In the genomic region with DNA sequence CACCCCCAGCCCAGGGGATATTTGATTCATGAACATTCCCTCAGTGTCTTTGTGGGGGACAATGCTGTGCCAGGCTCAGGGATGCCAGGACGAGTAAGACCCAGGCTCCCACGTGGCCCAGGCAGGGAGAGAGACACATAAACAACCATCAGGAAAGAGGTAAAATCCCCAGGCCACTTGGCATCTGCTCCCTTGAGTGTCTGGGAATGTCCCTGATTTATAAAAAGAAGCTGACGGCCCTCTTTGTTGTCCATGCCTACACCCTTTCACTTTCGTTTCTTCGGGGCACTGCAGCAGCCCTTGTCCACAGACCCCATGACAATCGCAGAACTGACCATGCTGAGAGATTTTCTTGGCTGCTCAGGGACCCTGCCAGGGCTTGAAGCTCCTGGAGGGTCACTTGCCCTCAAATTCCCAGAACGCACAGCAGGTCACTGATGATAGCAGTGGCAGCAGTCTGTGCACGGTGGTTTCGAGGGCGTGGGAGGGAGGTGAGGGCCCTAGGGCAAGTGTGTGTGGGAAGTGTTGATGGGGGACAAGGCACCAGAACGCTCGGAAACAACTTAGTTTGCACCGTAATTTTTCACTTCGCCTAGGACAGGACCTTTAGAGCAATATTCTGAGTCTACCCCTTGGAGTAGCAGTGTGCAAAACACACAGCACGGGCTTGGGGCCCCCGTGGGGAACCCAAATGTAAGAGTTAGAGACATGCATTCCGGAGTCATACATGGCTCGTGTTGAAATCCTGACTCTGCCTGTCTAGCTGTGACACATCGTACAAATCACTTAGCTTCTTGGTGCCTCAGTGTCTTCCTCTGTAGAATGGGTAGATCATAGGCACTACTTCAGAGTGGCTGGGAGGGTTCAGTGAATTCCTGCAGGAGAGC, we compare ENCODE assay signal across 1 cellular context.
TF ChIP-seq lines count a peak whose summit lies in the region.

No MANE protein-coding gene starts in this region.

TF ChIP-seq in HepG2, 621 proteins besides CTCF, POLR2A, EP300 and RAD21 (continued from another document):
- TF ChIP-seq, protein P1, sequence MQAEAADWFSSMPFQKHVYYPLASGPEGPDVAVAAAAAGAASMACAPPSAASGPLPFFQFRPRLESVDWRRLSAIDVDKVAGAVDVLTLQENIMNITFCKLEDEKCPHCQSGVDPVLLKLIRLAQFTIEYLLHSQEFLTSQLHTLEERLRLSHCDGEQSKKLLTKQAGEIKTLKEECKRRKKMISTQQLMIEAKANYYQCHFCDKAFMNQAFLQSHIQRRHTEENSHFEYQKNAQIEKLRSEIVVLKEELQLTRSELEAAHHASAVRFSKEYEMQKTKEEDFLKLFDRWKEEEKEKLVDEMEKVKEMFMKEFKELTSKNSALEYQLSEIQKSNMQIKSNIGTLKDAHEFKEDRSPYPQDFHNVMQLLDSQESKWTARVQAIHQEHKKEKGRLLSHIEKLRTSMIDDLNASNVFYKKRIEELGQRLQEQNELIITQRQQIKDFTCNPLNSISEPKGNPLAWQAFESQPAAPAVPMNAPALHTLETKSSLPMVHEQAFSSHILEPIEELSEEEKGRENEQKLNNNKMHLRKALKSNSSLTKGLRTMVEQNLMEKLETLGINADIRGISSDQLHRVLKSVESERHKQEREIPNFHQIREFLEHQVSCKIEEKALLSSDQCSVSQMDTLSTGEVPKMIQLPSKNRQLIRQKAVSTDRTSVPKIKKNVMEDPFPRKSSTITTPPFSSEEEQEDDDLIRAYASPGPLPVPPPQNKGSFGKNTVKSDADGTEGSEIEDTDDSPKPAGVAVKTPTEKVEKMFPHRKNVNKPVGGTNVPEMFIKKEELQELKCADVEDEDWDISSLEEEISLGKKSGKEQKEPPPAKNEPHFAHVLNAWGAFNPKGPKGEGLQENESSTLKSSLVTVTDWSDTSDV (CRISPR knock-in tag; IDR thresholded peaks at IDR 0.05) = no peak
- TF ChIP-seq CCDC6 (CRISPR knock-in tag; IDR thresholded peaks at IDR 0.05) = no peak
- TF ChIP-seq, protein P2, sequence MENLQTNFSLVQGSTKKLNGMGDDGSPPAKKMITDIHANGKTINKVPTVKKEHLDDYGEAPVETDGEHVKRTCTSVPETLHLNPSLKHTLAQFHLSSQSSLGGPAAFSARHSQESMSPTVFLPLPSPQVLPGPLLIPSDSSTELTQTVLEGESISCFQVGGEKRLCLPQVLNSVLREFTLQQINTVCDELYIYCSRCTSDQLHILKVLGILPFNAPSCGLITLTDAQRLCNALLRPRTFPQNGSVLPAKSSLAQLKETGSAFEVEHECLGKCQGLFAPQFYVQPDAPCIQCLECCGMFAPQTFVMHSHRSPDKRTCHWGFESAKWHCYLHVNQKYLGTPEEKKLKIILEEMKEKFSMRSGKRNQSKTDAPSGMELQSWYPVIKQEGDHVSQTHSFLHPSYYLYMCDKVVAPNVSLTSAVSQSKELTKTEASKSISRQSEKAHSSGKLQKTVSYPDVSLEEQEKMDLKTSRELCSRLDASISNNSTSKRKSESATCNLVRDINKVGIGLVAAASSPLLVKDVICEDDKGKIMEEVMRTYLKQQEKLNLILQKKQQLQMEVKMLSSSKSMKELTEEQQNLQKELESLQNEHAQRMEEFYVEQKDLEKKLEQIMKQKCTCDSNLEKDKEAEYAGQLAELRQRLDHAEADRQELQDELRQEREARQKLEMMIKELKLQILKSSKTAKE (CRISPR knock-in tag; IDR thresholded peaks at IDR 0.05; ENCODE audit: borderline replicate concordance) = no peak
- no peak for TF ChIP-seq SIN3B (IDR thresholded peaks at IDR 0.05; ENCODE audit: low read length)
- no peak for TF ChIP-seq ZNF431 (CRISPR knock-in tag; IDR thresholded peaks at IDR 0.05; ENCODE audit: borderline replicate concordance, low read depth)
- TF ChIP-seq ETV5 (CRISPR knock-in tag; IDR thresholded peaks at IDR 0.05; ENCODE audit: borderline replicate concordance) = no peak
- no peak for TF ChIP-seq FOXA3 (CRISPR knock-in tag; IDR thresholded peaks at IDR 0.05)
- no peak for TF ChIP-seq ZNF383 (CRISPR knock-in tag; IDR thresholded peaks at IDR 0.05; ENCODE audit: borderline replicate concordance)
- no peak for TF ChIP-seq SSRP1 (CRISPR knock-in tag; IDR thresholded peaks at IDR 0.05)
- TF ChIP-seq, protein P3, sequence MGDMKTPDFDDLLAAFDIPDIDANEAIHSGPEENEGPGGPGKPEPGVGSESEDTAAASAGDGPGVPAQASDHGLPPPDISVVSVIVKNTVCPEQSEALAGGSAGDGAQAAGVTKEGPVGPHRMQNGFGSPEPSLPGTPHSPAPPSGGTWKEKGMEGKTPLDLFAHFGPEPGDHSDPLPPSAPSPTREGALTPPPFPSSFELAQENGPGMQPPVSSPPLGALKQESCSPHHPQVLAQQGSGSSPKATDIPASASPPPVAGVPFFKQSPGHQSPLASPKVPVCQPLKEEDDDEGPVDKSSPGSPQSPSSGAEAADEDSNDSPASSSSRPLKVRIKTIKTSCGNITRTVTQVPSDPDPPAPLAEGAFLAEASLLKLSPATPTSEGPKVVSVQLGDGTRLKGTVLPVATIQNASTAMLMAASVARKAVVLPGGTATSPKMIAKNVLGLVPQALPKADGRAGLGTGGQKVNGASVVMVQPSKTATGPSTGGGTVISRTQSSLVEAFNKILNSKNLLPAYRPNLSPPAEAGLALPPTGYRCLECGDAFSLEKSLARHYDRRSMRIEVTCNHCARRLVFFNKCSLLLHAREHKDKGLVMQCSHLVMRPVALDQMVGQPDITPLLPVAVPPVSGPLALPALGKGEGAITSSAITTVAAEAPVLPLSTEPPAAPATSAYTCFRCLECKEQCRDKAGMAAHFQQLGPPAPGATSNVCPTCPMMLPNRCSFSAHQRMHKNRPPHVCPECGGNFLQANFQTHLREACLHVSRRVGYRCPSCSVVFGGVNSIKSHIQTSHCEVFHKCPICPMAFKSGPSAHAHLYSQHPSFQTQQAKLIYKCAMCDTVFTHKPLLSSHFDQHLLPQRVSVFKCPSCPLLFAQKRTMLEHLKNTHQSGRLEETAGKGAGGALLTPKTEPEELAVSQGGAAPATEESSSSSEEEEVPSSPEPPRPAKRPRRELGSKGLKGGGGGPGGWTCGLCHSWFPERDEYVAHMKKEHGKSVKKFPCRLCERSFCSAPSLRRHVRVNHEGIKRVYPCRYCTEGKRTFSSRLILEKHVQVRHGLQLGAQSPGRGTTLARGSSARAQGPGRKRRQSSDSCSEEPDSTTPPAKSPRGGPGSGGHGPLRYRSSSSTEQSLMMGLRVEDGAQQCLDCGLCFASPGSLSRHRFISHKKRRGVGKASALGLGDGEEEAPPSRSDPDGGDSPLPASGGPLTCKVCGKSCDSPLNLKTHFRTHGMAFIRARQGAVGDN (CRISPR knock-in tag; IDR thresholded peaks at IDR 0.05) = peak; percentile 17; the same call in 1 of the 2 replicates
- no peak for TF ChIP-seq GPN1 (CRISPR knock-in tag; IDR thresholded peaks at IDR 0.05; ENCODE audit: borderline replicate concordance)
- no peak for TF ChIP-seq POLR2G (IDR thresholded peaks at IDR 0.05; ENCODE audit: low read depth, low read length)
- 0 out of 2 replicates have a peak, but pooled peaks have one; percentile 62 for TF ChIP-seq KDM1A (CRISPR knock-in tag; IDR thresholded peaks at IDR 0.05)
- no peak for TF ChIP-seq NFE2L1 (CRISPR knock-in tag; IDR thresholded peaks at IDR 0.05; ENCODE audit: borderline replicate concordance)
- TF ChIP-seq IRF2 (CRISPR knock-in tag; IDR thresholded peaks at IDR 0.05) = peak; percentile 71
- no peak for TF ChIP-seq GZF1 (CRISPR knock-in tag; IDR thresholded peaks at IDR 0.05)
- no peak for TF ChIP-seq NR2C2 (CRISPR knock-in tag; IDR thresholded peaks at IDR 0.05; ENCODE audit: borderline replicate concordance)
